In genomic region chr11:43922295-43922648, GRCh38 we compare ENCODE assay signal across 2 cellular contexts.
TF ChIP-seq lines count a peak whose summit lies in the region.

No MANE protein-coding gene starts in this region.

TF ChIP-seq in liver, 16 proteins besides CTCF, POLR2A, EP300 and RAD21:
- TF ChIP-seq REST (IDR thresholded peaks at IDR 0.05) = no peak
- TF ChIP-seq ZBTB33 (IDR thresholded peaks at IDR 0.05) = no peak
- TF ChIP-seq TAF1 (conservative IDR thresholded peaks at IDR 0.05) = no peak
- TF ChIP-seq GABPA (IDR thresholded peaks at IDR 0.05 in 1 of 2, conservative IDR thresholded peaks at IDR 0.05 in 1 of 2) = no peak
- no peak for TF ChIP-seq HNF4A (conservative IDR thresholded peaks at IDR 0.05)
- TF ChIP-seq RXRA (IDR thresholded peaks at IDR 0.05) = no peak
- TF ChIP-seq, protein P1, sequence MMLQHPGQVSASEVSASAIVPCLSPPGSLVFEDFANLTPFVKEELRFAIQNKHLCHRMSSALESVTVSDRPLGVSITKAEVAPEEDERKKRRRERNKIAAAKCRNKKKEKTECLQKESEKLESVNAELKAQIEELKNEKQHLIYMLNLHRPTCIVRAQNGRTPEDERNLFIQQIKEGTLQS (IDR thresholded peaks at IDR 0.05) = no peak
- no peak for TF ChIP-seq FOXA1 (IDR thresholded peaks at IDR 0.05)
- TF ChIP-seq FOXA2 (IDR thresholded peaks at IDR 0.05) = no peak
- no peak for TF ChIP-seq NR2F2 (IDR thresholded peaks at IDR 0.05)
- TF ChIP-seq YY1 (IDR thresholded peaks at IDR 0.05) = no peak
- TF ChIP-seq EGR1 (IDR thresholded peaks at IDR 0.05; ENCODE audit: low read depth in 2 of 2) = no peak
- TF ChIP-seq HNF4G (IDR thresholded peaks at IDR 0.05) = no peak
- TF ChIP-seq, protein P2, sequence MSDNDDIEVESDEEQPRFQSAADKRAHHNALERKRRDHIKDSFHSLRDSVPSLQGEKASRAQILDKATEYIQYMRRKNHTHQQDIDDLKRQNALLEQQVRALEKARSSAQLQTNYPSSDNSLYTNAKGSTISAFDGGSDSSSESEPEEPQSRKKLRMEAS (IDR thresholded peaks at IDR 0.05) = no peak
- no peak for TF ChIP-seq SP1 (IDR thresholded peaks at IDR 0.05)
- TF ChIP-seq JUND (IDR thresholded peaks at IDR 0.05) = no peak

TF ChIP-seq in HepG2, 621 proteins besides CTCF, POLR2A, EP300 and RAD21:
- TF ChIP-seq ZNF136 (CRISPR knock-in tag; IDR thresholded peaks at IDR 0.05; ENCODE audit: low read depth) = no peak
- TF ChIP-seq HNF4A (CRISPR knock-in tag; IDR thresholded peaks at IDR 0.05) = no peak
- TF ChIP-seq ZNF737 (CRISPR knock-in tag; IDR thresholded peaks at IDR 0.05; ENCODE audit: borderline replicate concordance) = no peak
- no peak for TF ChIP-seq ZNF362 (CRISPR knock-in tag; IDR thresholded peaks at IDR 0.05; ENCODE audit: borderline replicate concordance)
- TF ChIP-seq, protein P3, sequence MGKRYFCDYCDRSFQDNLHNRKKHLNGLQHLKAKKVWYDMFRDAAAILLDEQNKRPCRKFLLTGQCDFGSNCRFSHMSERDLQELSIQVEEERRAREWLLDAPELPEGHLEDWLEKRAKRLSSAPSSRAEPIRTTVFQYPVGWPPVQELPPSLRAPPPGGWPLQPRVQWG (CRISPR knock-in tag; IDR thresholded peaks at IDR 0.05; ENCODE audit: borderline replicate concordance, low read depth) = no peak
- TF ChIP-seq FOXM1 (CRISPR knock-in tag; IDR thresholded peaks at IDR 0.05) = no peak
- no peak for TF ChIP-seq STAT6 (CRISPR knock-in tag; IDR thresholded peaks at IDR 0.05; ENCODE audit: borderline replicate concordance)
- no peak for TF ChIP-seq REXO4 (CRISPR knock-in tag; IDR thresholded peaks at IDR 0.05; ENCODE audit: borderline replicate concordance)
- TF ChIP-seq, protein P4, sequence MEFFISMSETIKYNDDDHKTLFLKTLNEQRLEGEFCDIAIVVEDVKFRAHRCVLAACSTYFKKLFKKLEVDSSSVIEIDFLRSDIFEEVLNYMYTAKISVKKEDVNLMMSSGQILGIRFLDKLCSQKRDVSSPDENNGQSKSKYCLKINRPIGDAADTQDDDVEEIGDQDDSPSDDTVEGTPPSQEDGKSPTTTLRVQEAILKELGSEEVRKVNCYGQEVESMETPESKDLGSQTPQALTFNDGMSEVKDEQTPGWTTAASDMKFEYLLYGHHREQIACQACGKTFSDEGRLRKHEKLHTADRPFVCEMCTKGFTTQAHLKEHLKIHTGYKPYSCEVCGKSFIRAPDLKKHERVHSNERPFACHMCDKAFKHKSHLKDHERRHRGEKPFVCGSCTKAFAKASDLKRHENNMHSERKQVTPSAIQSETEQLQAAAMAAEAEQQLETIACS (CRISPR knock-in tag; IDR thresholded peaks at IDR 0.05) = no peak
- no peak for TF ChIP-seq ZSCAN5A (CRISPR knock-in tag; IDR thresholded peaks at IDR 0.05; ENCODE audit: borderline replicate concordance)
- TF ChIP-seq ZNF691 (CRISPR knock-in tag; IDR thresholded peaks at IDR 0.05; ENCODE audit: borderline replicate concordance, low read depth) = no peak
- no peak for TF ChIP-seq ARID2 (CRISPR knock-in tag; IDR thresholded peaks at IDR 0.05; ENCODE audit: borderline replicate concordance)
- no peak for TF ChIP-seq ZNF326 (CRISPR knock-in tag; IDR thresholded peaks at IDR 0.05; ENCODE audit: borderline replicate concordance)
- no peak for TF ChIP-seq ZNF777 (CRISPR knock-in tag; IDR thresholded peaks at IDR 0.05)
- no peak for TF ChIP-seq TRIM24 (CRISPR knock-in tag; IDR thresholded peaks at IDR 0.05)
- TF ChIP-seq, protein P5, sequence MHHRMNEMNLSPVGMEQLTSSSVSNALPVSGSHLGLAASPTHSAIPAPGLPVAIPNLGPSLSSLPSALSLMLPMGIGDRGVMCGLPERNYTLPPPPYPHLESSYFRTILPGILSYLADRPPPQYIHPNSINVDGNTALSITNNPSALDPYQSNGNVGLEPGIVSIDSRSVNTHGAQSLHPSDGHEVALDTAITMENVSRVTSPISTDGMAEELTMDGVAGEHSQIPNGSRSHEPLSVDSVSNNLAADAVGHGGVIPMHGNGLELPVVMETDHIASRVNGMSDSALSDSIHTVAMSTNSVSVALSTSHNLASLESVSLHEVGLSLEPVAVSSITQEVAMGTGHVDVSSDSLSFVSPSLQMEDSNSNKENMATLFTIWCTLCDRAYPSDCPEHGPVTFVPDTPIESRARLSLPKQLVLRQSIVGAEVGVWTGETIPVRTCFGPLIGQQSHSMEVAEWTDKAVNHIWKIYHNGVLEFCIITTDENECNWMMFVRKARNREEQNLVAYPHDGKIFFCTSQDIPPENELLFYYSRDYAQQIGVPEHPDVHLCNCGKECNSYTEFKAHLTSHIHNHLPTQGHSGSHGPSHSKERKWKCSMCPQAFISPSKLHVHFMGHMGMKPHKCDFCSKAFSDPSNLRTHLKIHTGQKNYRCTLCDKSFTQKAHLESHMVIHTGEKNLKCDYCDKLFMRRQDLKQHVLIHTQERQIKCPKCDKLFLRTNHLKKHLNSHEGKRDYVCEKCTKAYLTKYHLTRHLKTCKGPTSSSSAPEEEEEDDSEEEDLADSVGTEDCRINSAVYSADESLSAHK (CRISPR knock-in tag; IDR thresholded peaks at IDR 0.05; ENCODE audit: borderline replicate concordance) = no peak
- no peak for TF ChIP-seq SAP130 (CRISPR knock-in tag; IDR thresholded peaks at IDR 0.05; ENCODE audit: low read depth)
- TF ChIP-seq, protein P6, sequence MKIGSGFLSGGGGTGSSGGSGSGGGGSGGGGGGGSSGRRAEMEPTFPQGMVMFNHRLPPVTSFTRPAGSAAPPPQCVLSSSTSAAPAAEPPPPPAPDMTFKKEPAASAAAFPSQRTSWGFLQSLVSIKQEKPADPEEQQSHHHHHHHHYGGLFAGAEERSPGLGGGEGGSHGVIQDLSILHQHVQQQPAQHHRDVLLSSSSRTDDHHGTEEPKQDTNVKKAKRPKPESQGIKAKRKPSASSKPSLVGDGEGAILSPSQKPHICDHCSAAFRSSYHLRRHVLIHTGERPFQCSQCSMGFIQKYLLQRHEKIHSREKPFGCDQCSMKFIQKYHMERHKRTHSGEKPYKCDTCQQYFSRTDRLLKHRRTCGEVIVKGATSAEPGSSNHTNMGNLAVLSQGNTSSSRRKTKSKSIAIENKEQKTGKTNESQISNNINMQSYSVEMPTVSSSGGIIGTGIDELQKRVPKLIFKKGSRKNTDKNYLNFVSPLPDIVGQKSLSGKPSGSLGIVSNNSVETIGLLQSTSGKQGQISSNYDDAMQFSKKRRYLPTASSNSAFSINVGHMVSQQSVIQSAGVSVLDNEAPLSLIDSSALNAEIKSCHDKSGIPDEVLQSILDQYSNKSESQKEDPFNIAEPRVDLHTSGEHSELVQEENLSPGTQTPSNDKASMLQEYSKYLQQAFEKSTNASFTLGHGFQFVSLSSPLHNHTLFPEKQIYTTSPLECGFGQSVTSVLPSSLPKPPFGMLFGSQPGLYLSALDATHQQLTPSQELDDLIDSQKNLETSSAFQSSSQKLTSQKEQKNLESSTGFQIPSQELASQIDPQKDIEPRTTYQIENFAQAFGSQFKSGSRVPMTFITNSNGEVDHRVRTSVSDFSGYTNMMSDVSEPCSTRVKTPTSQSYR (CRISPR knock-in tag; IDR thresholded peaks at IDR 0.05; ENCODE audit: borderline replicate concordance) = no peak
